Comparison of ENCODE assay signal across 14 cellular contexts in the genomic region with DNA sequence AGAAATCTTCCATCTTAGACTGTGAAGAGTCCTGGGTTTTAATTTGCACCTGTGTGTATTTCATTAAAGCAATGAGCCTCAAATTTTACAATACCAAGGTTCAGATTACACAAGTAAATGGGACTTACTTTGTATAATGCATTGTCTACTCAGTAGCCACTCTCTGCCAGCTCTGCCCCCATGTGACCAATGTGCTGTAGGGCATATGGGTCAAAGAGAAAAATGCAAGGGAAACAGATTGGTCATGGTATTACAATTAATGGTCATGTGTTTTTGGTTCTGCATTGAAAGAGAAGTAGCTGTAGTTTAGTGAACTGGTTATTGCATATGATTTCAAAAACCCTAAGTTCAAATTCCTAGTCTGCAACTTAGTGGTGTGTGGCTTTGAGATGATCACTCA.
DNase-seq lines count a peak whose midpoint lies in the region; ATAC-seq and TF ChIP-seq lines count a peak whose summit lies in the region.
"Had no signal": no experiment of that assay in that cellular context is flagged by ENCODE, and none has a peak within 500 bp of the region (broad histone marks: within the 10 kb centered on the region; RNA-seq: fewer than 3 reads in every experiment).

No MANE protein-coding gene starts in this region.

- no peaks in the 10 kb centered on the region for H3K27me3 ChIP-seq in kidney epithelial cell (ENCODE audit: control insufficient read depth, insufficient read depth, low read length)
- H3K27me3 ChIP-seq: upper lobe of left lung had no signal

- H3K36me3 ChIP-seq in kidney epithelial cell (ENCODE audit: control insufficient read depth, insufficient read depth, low read length), result no peaks in the 10 kb centered on the region
- H3K36me3 ChIP-seq: HAP-1, upper lobe of left lung had no signal

- no peak overlapping the region for H3K27ac Mint-ChIP-seq in HFFc6
- H3K27ac Mint-ChIP-seq in glutamatergic neuron (ENCODE audit: unreplicated experiment), result no peak overlapping the region
- H3K27ac Mint-ChIP-seq: B cell had no signal

- H3K4me1 Mint-ChIP-seq in HFFc6 (ENCODE audit: low read depth) (peaks cover 37% of the 10 kb centered on the region), glutamatergic neuron (ENCODE audit: low read depth, unreplicated experiment) (peaks cover 3% of the 10 kb centered on the region)
- H3K4me1 Mint-ChIP-seq: B cell had no signal

- H3K36me3 Mint-ChIP-seq in HFFc6 (ENCODE audit: low read depth) (no peaks in the 10 kb centered on the region), glutamatergic neuron (ENCODE audit: unreplicated experiment) (no peaks in the 10 kb centered on the region)

- H3K4me3 Mint-ChIP-seq in HFFc6 (no peak overlapping the region), glutamatergic neuron (ENCODE audit: unreplicated experiment) (no peak overlapping the region)
- H3K4me3 Mint-ChIP-seq: B cell had no signal

- no peak for ATAC-seq in HG02623 (IDR thresholded peaks at IDR 0.05; ENCODE audit: unreplicated experiment)
- ATAC-seq in HG02970 (IDR thresholded peaks at IDR 0.05; ENCODE audit: low FRiP score, unreplicated experiment), result no peak
- ATAC-seq: K562 had no signal

- H3K9me3 Mint-ChIP-seq in HFFc6, result no peaks in the 10 kb centered on the region
- no peaks in the 10 kb centered on the region for H3K9me3 Mint-ChIP-seq in glutamatergic neuron (ENCODE audit: unreplicated experiment)

- DNase-seq in CD1c-positive myeloid dendritic cell (ENCODE audit: extremely low spot score) (peak; percentile 32), HFFc6 (peak; percentile 21), UCSD-AML1 (lab: John Stamatoyannopoulos, UW; ENCODE audit: unreplicated experiment) (peak; percentile 22), kidney epithelial cell (ENCODE audit: low read depth) (no peak), glutamatergic neuron (no peak), NCI-H1930 (lab: John Stamatoyannopoulos, UW) (no peak)
- DNase-seq: NCI-H2227 treated with DMSO at 0.1 percent for 48 hours, SIG-M5 had no signal

- no peak overlapping the region for H3K4me3 ChIP-seq in kidney epithelial cell (ENCODE audit: low read depth, low read length)
- H3K4me3 ChIP-seq: HAP-1, K562, upper lobe of left lung had no signal

- H3K27me3 Mint-ChIP-seq in HFFc6 (ENCODE audit: insufficient read depth), result peaks cover 3% of the 10 kb centered on the region; the same call in 1 of the 2 replicates
- no peaks in the 10 kb centered on the region for H3K27me3 Mint-ChIP-seq in glutamatergic neuron (ENCODE audit: unreplicated experiment)

- TF ChIP-seq CTCF in HFFc6 (IDR thresholded peaks at IDR 0.05) (peak; percentile 31; the same call in 1 of the 2 replicates), kidney epithelial cell (IDR thresholded peaks at IDR 0.05; ENCODE audit: insufficient read depth, low read length, poor library complexity, severe bottlenecking) (peak; percentile 15), glutamatergic neuron (IDR thresholded peaks at IDR 0.05; ENCODE audit: partially characterized antibody, unreplicated experiment) (no peak)

Comparison
In these comparisons a context has a peak if more than half of its experiments do, and no peak if none do; other contexts are left out.
1. DNase-seq: peak in CD1c-positive myeloid dendritic cell (single experiment), HFFc6 (single experiment) and UCSD-AML1 (single experiment); none in kidney epithelial cell (single experiment), glutamatergic neuron (single experiment) and NCI-H1930 (0 of 2).